19 cellular contexts compared by ENCODE assay signal in genomic region chr14:90797919-90798318, GRCh38.
"Had no signal": no experiment of that assay in that cellular context is flagged by ENCODE, and none has a peak within 500 bp of the region (broad histone marks: within the 10 kb centered on the region; RNA-seq: fewer than 3 reads in every experiment).

No MANE protein-coding gene starts in this region.

- H3K36me3 ChIP-seq: brain microvascular endothelial cell, gastrocnemius medialis, heart right ventricle, pancreas, stomach, thoracic aorta had no signal

- H3K27me3 ChIP-seq: brain microvascular endothelial cell, gastrocnemius medialis, heart right ventricle, pancreas, stomach had no signal

- H3K9me3 ChIP-seq: gastrocnemius medialis, heart right ventricle, pancreas, stomach, thoracic aorta had no signal

- H3K36me3 Mint-ChIP-seq: naive thymus-derived CD8-positive, alpha-beta T cell had no signal

- H3K4me1 ChIP-seq: pancreas had no signal

- DNase-seq: activated B cell treated with CpG ODN at 0.5 μM for 24 hours; activated CD4-positive, alpha-beta T cell treated with anti-CD3 and anti-CD28 coated beads, Interleukin-2, amount 10 ng/mL, durations not matched to agents 24 days and 14 days; activated naive CD8-positive, alpha-beta T cell treated with anti-CD3 and anti-CD28 coated beads, Interleukin-2, amount 10 ng/mL, durations not matched to agents 7 days and 5 days; anterior cingulate cortex; brain microvascular endothelial cell; effector memory CD4-positive, alpha-beta T cell; gastrocnemius medialis; heart right ventricle; left colon; naive thymus-derived CD8-positive, alpha-beta T cell; pancreas; stimulated activated CD4-positive, alpha-beta T cell treated with anti-CD3 and anti-CD28 coated beads, Interleukin-12 subunit alpha, Interleukin-12 subunit beta, amount 100 ng/mL, for 4 hours; stimulated activated CD4-positive, alpha-beta T cell treated with anti-CD3 and anti-CD28 coated beads, Interleukin-2, amount 100 ng/mL, for 24 hours; stomach had no signal

- H3K9me3 Mint-ChIP-seq: activated B cell treated with CpG ODN at 0.5 μM for 24 hours; activated T-helper 1 cell treated with anti-CD3 and anti-CD28 coated beads, Interleukin-12 subunit alpha, Interleukin-12 subunit beta, Interleukin-2, Interleukin-4 antibody, amounts not matched to agents 30 ng/mL and 10 ng/mL and 1 ng/mL, durations not matched to agents 14 hours and 24 hours and 36 hours; naive thymus-derived CD8-positive, alpha-beta T cell; T-helper 1 cell treated with Interleukin-12 subunit alpha and Interleukin-12 subunit beta and Interleukin-4 antibody, amounts not matched to agents 30 μg/mL and 1 μg/mL, for 36 hours had no signal

- H3K4me1 Mint-ChIP-seq: activated B cell treated with CpG ODN at 0.5 μM for 24 hours had no signal

- H3K27me3 Mint-ChIP-seq: activated CD4-positive, alpha-beta T cell treated with anti-CD3 and anti-CD28 coated beads, Interleukin-2, amount 10 ng/mL, durations not matched to agents 24 days and 14 days; activated naive CD8-positive, alpha-beta T cell treated with anti-CD3 and anti-CD28 coated beads, Interleukin-2, amount 10 ng/mL, durations not matched to agents 7 days and 5 days; naive thymus-derived CD8-positive, alpha-beta T cell had no signal

- H3K4me3 ChIP-seq: gastrocnemius medialis, heart right ventricle, pancreas, stomach, thoracic aorta had no signal

- H3K27ac Mint-ChIP-seq: activated B cell treated with CpG ODN at 0.5 μM for 24 hours; activated CD4-positive, alpha-beta T cell treated with anti-CD3 and anti-CD28 coated beads, Interleukin-2, amount 10 ng/mL, durations not matched to agents 24 days and 14 days; activated naive CD8-positive, alpha-beta T cell treated with anti-CD3 and anti-CD28 coated beads, Interleukin-2, amount 10 ng/mL, durations not matched to agents 7 days and 5 days; activated T-helper 1 cell treated with anti-CD3 and anti-CD28 coated beads, Interleukin-12 subunit alpha, Interleukin-12 subunit beta, Interleukin-2, Interleukin-4 antibody, amounts not matched to agents 30 ng/mL and 10 ng/mL and 1 ng/mL, durations not matched to agents 14 hours and 24 hours and 36 hours; naive thymus-derived CD8-positive, alpha-beta T cell; T-helper 1 cell treated with Interleukin-12 subunit alpha and Interleukin-12 subunit beta and Interleukin-4 antibody, amounts not matched to agents 30 μg/mL and 1 μg/mL, for 36 hours had no signal

- ATAC-seq: gastrocnemius medialis; left colon; naive thymus-derived CD8-positive, alpha-beta T cell; pancreas; sciatic nerve had no signal

- H3K4me3 Mint-ChIP-seq: activated B cell treated with CpG ODN at 0.5 μM for 24 hours; activated CD4-positive, alpha-beta T cell treated with anti-CD3 and anti-CD28 coated beads, Interleukin-2, amount 10 ng/mL, durations not matched to agents 24 days and 14 days; activated naive CD8-positive, alpha-beta T cell treated with anti-CD3 and anti-CD28 coated beads, Interleukin-2, amount 10 ng/mL, durations not matched to agents 7 days and 5 days; activated T-helper 1 cell treated with anti-CD3 and anti-CD28 coated beads, Interleukin-12 subunit alpha, Interleukin-12 subunit beta, Interleukin-2, Interleukin-4 antibody, amounts not matched to agents 30 ng/mL and 10 ng/mL and 1 ng/mL, durations not matched to agents 14 hours and 24 hours and 36 hours; naive thymus-derived CD8-positive, alpha-beta T cell; T-helper 1 cell treated with Interleukin-12 subunit alpha and Interleukin-12 subunit beta and Interleukin-4 antibody, amounts not matched to agents 30 μg/mL and 1 μg/mL, for 36 hours had no signal

- H3K27ac ChIP-seq: brain microvascular endothelial cell, epithelial cell of prostate, pancreas, stomach, thoracic aorta had no signal
